ENCODE assay signal across 21 cellular contexts in genomic region chr19:16868423-16869130, GRCh38. TPM values are rescaled to one million over a fixed set of nuclear protein-coding genes. Genes with fewer than 3 reads are reported as not detected.
"Had no signal": no experiment of that assay in that cellular context is flagged by ENCODE, and none has a peak within 500 bp of the region (broad histone marks: within the 10 kb centered on the region; RNA-seq: fewer than 3 reads in every experiment).

No MANE protein-coding gene starts in this region.

- H3K27me3 ChIP-seq: colonic mucosa, foreskin keratinocyte, hepatocyte, suprapubic skin, thyroid gland, upper lobe of left lung, uterus had no signal

- H3K27me3 Mint-ChIP-seq: naive thymus-derived CD8-positive, alpha-beta T cell had no signal

- ATAC-seq: foreskin keratinocyte; mucosa of descending colon; naive thymus-derived CD8-positive, alpha-beta T cell; psoas muscle; stimulated activated naive CD8-positive, alpha-beta T cell treated with anti-CD3 and anti-CD28 coated beads, Interleukin-15, Interleukin-2, amounts not matched to agents 100 U/mL and 50 U/mL, for 24 hours had no signal

- H3K4me1 Mint-ChIP-seq: endodermal cell, neural crest cell had no signal

- H3K27ac Mint-ChIP-seq: endodermal cell had no signal

- H3K9me3 Mint-ChIP-seq: endodermal cell; naive thymus-derived CD8-positive, alpha-beta T cell; neural crest cell had no signal

- H3K4me2 ChIP-seq: hepatocyte had no signal

- H3K9me3 ChIP-seq: colonic mucosa, mucosa of descending colon, psoas muscle, suprapubic skin, thyroid gland, upper lobe of left lung, uterus had no signal

- H3K36me3 ChIP-seq: uterus had no signal

- H2AFZ ChIP-seq: hepatocyte, parathyroid adenoma had no signal

- H3K27ac ChIP-seq: colonic mucosa, foreskin keratinocyte, hepatocyte, parathyroid adenoma, psoas muscle, suprapubic skin, thyroid gland, uterus had no signal

- H3K4me3 ChIP-seq: colonic mucosa, hepatocyte, mucosa of descending colon, psoas muscle, suprapubic skin, thyroid gland, upper lobe of left lung, uterus had no signal

- H3K4me1 ChIP-seq: colonic mucosa, foreskin keratinocyte, parathyroid adenoma, psoas muscle, suprapubic skin, uterus had no signal

- H3K4me3 Mint-ChIP-seq: endodermal cell; naive thymus-derived CD8-positive, alpha-beta T cell; neural crest cell had no signal

- DNase-seq: colonic mucosa; effector CD4-positive, alpha-beta T cell; endodermal cell; erythroblast; foreskin keratinocyte; head of caudate nucleus; kidney glomerular epithelial cell; mucosa of descending colon; occipital lobe; psoas muscle; small intestine; stimulated activated CD4-positive, alpha-beta T cell treated with anti-CD3 and anti-CD28 coated beads, Interleukin-12 subunit alpha, Interleukin-12 subunit beta, amount 100 ng/mL, for 4 hours; stimulated activated naive CD8-positive, alpha-beta T cell treated with anti-CD3 and anti-CD28 coated beads, Interleukin-15, Interleukin-2, amounts not matched to agents 100 U/mL and 50 U/mL, for 24 hours; thyroid gland; upper lobe of left lung; uterus had no signal

- H3K9ac ChIP-seq: parathyroid adenoma had no signal

RNA-seq across cellular contexts. Expression of gene F2RL3, which starts 20.2 kb away (rescaled TPM):
- total RNA-seq: endodermal cell; foreskin keratinocyte; naive thymus-derived CD8-positive, alpha-beta T cell; neural crest cell had no signal
- polyA plus RNA-seq: foreskin keratinocyte had no signal
